Comparison of ENCODE assay signal across 2 cellular contexts in genomic region chr17:4900231-4901107, GRCh38.
A peak's percentile ranks its signal among the peaks of the same experiment; 100 is the strongest.
TF ChIP-seq lines count a peak whose summit lies in the region.

No MANE protein-coding gene starts in this region.

TF ChIP-seq in K562, 482 proteins besides CTCF, POLR2A, EP300 and RAD21:
- TF ChIP-seq RBM22 (IDR thresholded peaks at IDR 0.05; ENCODE audit: low read depth, low read length, poor library complexity, severe bottlenecking) (peak; percentile 33), POLR2G (IDR thresholded peaks at IDR 0.05; ENCODE audit: low read depth, low read length) (peak; percentile 34; the same call in 1 of the 2 replicates), ZNF184 (CRISPR knock-in tag; IDR thresholded peaks at IDR 0.05) (no peak)

TF ChIP-seq in SK-N-SH treated with all-trans-retinoic acid at 6 μM for 48 hours, 23 proteins besides CTCF, POLR2A, EP300 and RAD21:
- no peak for TF ChIP-seq OSR1 (CRISPR knock-in tag; IDR thresholded peaks at IDR 0.05)
